ENCODE assay signal across 8 cellular contexts in genomic region chr3:178084938-178085816, GRCh38.
DNase-seq lines count a peak whose midpoint lies in the region; ATAC-seq and TF ChIP-seq lines count a peak whose summit lies in the region.

No MANE protein-coding gene starts in this region.

- intact Hi-C loops in right cardiac atrium (cut with DNase I) (loop anchor here in 1 of 4 donors (10.0 kb wide), 1 partner anchor 240 kb away; no protein-coding TSS in a partner anchor), posterior vena cava (cut with DNase I) (no loop called here)

- H3K9me3 ChIP-seq in right cardiac atrium (ENCODE audit: control insufficient read depth, low read length) = no peaks in the 10 kb centered on the region

- no peaks in the 10 kb centered on the region for H3K36me3 Mint-ChIP-seq in activated naive CD8-positive, alpha-beta T cell treated with anti-CD3 and anti-CD28 coated beads, Interleukin-2, amount 50 U/mL, for 24 hours (ENCODE audit: low read depth)
- H3K36me3 Mint-ChIP-seq in effector memory CD8-positive, alpha-beta T cell (ENCODE audit: insufficient read depth) = no peaks in the 10 kb centered on the region

- no peaks in the 10 kb centered on the region for H3K27me3 Mint-ChIP-seq in activated naive CD8-positive, alpha-beta T cell treated with anti-CD3 and anti-CD28 coated beads, Interleukin-2, amount 50 U/mL, for 24 hours
- peaks cover 22 to 33% of the 10 kb centered on the region in 2 donors for H3K27me3 Mint-ChIP-seq in effector memory CD8-positive, alpha-beta T cell

- no peak overlapping the region for H3K27ac Mint-ChIP-seq in activated naive CD8-positive, alpha-beta T cell treated with anti-CD3 and anti-CD28 coated beads, Interleukin-2, amount 50 U/mL, for 24 hours
- peak overlapping the region in 1 of 2 donors; percentile 58 for H3K27ac Mint-ChIP-seq in effector memory CD8-positive, alpha-beta T cell

- H3K9me3 Mint-ChIP-seq in activated naive CD8-positive, alpha-beta T cell treated with anti-CD3 and anti-CD28 coated beads, Interleukin-2, amount 50 U/mL, for 24 hours = peaks cover 6% of the 10 kb centered on the region
- H3K9me3 Mint-ChIP-seq in effector memory CD8-positive, alpha-beta T cell = no peaks in the 10 kb centered on the region

- DNase-seq in GM12865 (ENCODE audit: low read depth) (peak; percentile 32), NCI-H510A (lab: John Stamatoyannopoulos, UW) (peak; percentile 92), right cardiac atrium (peak; percentile 75 to 91 (median 89)), posterior vena cava (ENCODE audit: low spot score) (peak; percentile 90), GM10266 (ENCODE audit: extremely low spot score) (no peak)
- DNase-seq in activated naive CD8-positive, alpha-beta T cell treated with anti-CD3 and anti-CD28 coated beads, Interleukin-2, amount 50 U/mL, for 24 hours = peak; percentile 24
- DNase-seq in effector memory CD8-positive, alpha-beta T cell = no peak

- no peak overlapping the region for H3K4me3 ChIP-seq in GM12865 (ENCODE audit: low read depth, low read length)
- no peak overlapping the region for H3K4me3 ChIP-seq in right cardiac atrium (ENCODE audit: low read length)

- TF ChIP-seq CTCF in GM12865 (IDR thresholded peaks at IDR 0.05; ENCODE audit: insufficient read depth, low read depth, low read length, missing control alignments) = no peak
- TF ChIP-seq CTCF in GM10266 (IDR thresholded peaks at IDR 0.05; ENCODE audit: control insufficient read depth, insufficient read depth, low read depth, missing control alignments) = no peak

- ATAC-seq in activated naive CD8-positive, alpha-beta T cell treated with anti-CD3 and anti-CD28 coated beads, Interleukin-2, amount 50 U/mL, for 24 hours = no peak
- ATAC-seq in right cardiac atrium = peak; percentile 93 to 95
- ATAC-seq in effector memory CD8-positive, alpha-beta T cell (replicated peaks) = no peak
- ATAC-seq in HG03108 (IDR thresholded peaks at IDR 0.05; ENCODE audit: unreplicated experiment) = no peak

- H3K4me3 Mint-ChIP-seq in activated naive CD8-positive, alpha-beta T cell treated with anti-CD3 and anti-CD28 coated beads, Interleukin-2, amount 50 U/mL, for 24 hours = no peak overlapping the region
- H3K4me3 Mint-ChIP-seq in effector memory CD8-positive, alpha-beta T cell = no peak overlapping the region

- peaks cover 36% of the 10 kb centered on the region for H3K4me1 Mint-ChIP-seq in activated naive CD8-positive, alpha-beta T cell treated with anti-CD3 and anti-CD28 coated beads, Interleukin-2, amount 50 U/mL, for 24 hours
- peaks cover 0 to 4% of the 10 kb centered on the region in 2 donors for H3K4me1 Mint-ChIP-seq in effector memory CD8-positive, alpha-beta T cell (ENCODE audit: low read depth in 2 of 2)

- 21% methylated on average over 6 of the region's 6 CpGs for WGBS in right cardiac atrium

- peak overlapping the region; percentile 67 for H3K27ac ChIP-seq in right cardiac atrium (ENCODE audit: low read length)

- H3K4me1 ChIP-seq in right cardiac atrium (ENCODE audit: control insufficient read depth, insufficient read depth, low read length) = peaks cover 8% of the 10 kb centered on the region

- H3K27me3 ChIP-seq in right cardiac atrium (ENCODE audit: control insufficient read depth, insufficient read depth) = no peaks in the 10 kb centered on the region

Comparison
In these comparisons a context has a peak if more than half of its experiments do, and no peak if none do; other contexts are left out.
1. DNase-seq: peak in GM12865 (single experiment), NCI-H510A (single experiment), activated naive CD8-positive, alpha-beta T cell treated with anti-CD3 and anti-CD28 coated beads, Interleukin-2, amount 50 U/mL, for 24 hours (single experiment), right cardiac atrium (3 of 3) and posterior vena cava (single experiment); none in GM10266 (single experiment) and effector memory CD8-positive, alpha-beta T cell (0 of 3).
2. ATAC-seq: peak in right cardiac atrium (2 of 2); none in activated naive CD8-positive, alpha-beta T cell treated with anti-CD3 and anti-CD28 coated beads, Interleukin-2, amount 50 U/mL, for 24 hours (single experiment), effector memory CD8-positive, alpha-beta T cell (single experiment) and HG03108 (single experiment).